ENCODE assay signal across 26 cellular contexts in genomic region chrY:7056886-7057285, GRCh38.
"Had no signal": no experiment of that assay in that cellular context is flagged by ENCODE, and none has a peak within 500 bp of the region (broad histone marks: within the 10 kb centered on the region; RNA-seq: fewer than 3 reads in every experiment).

No MANE protein-coding gene starts in this region.

- H3K4me1 ChIP-seq: esophagus muscularis mucosa, lower lobe of right lung, pancreas, right lobe of liver, suprapubic skin, transverse colon, upper lobe of right lung, uterus had no signal

- H3K36me3 Mint-ChIP-seq: immature natural killer cell, memory B cell, natural killer cell had no signal

- H3K27ac Mint-ChIP-seq: effector memory CD8-positive, alpha-beta T cell; immature natural killer cell; memory B cell; natural killer cell; stimulated activated naive CD8-positive, alpha-beta T cell treated with anti-CD3 and anti-CD28 coated beads, Interleukin-15, amount 100 ng/mL, for 72 hours had no signal

- H3K36me3 ChIP-seq: esophagus muscularis mucosa, lower lobe of right lung, neutrophil, pancreas, right lobe of liver, suprapubic skin, transverse colon, upper lobe of right lung, uterus had no signal

- H3K27me3 ChIP-seq: esophagus muscularis mucosa, neutrophil, pancreas, right lobe of liver, suprapubic skin, transverse colon, upper lobe of right lung, uterus had no signal

- ATAC-seq: effector memory CD8-positive, alpha-beta T cell; left ventricle myocardium superior; lower lobe of right lung; natural killer cell; pancreas; right lobe of liver; stimulated activated naive CD8-positive, alpha-beta T cell treated with anti-CD3 and anti-CD28 coated beads, Interleukin-15, amount 100 ng/mL, for 72 hours; upper lobe of right lung had no signal

- H3K27me3 Mint-ChIP-seq: effector memory CD8-positive, alpha-beta T cell; stimulated activated naive CD8-positive, alpha-beta T cell treated with anti-CD3 and anti-CD28 coated beads, Interleukin-15, amount 100 ng/mL, for 72 hours had no signal

- DNase-seq: cortex of kidney; effector memory CD8-positive, alpha-beta T cell; hypothalamus; immature natural killer cell; islet precursor cell; kidney glomerular epithelial cell; left ventricle myocardium superior; lower lobe of right lung; natural killer cell; pancreas; right lobe of liver; stimulated activated CD4-positive, alpha-beta T cell treated with anti-CD3 and anti-CD28 coated beads, Interleukin-12 subunit alpha, Interleukin-12 subunit beta, amount 100 ng/mL, for 4 hours; stimulated activated CD4-positive, alpha-beta T cell treated with anti-CD3 and anti-CD28 coated beads, Interleukin-1b, Interleukin-23, amount 100 ng/mL, for 48 hours; stimulated activated CD4-positive, alpha-beta T cell treated with anti-CD3 and anti-CD28 coated beads, Interleukin-4, amount 100 ng/mL, for 1 hour; stimulated activated CD8-positive, alpha-beta memory T cell treated with anti-CD3 and anti-CD28 coated beads, Interleukin-4, amount 100 ng/mL, for 48 hours; stimulated activated naive CD4-positive, alpha-beta T cell; stimulated activated naive CD8-positive, alpha-beta T cell treated with anti-CD3 and anti-CD28 coated beads, Interleukin-15, amount 100 ng/mL, for 72 hours; transverse colon; upper lobe of right lung; uterus had no signal

- H3K4me2 ChIP-seq: smooth muscle cell had no signal

- H3K9me3 Mint-ChIP-seq: effector memory CD8-positive, alpha-beta T cell; immature natural killer cell; natural killer cell; neural crest cell had no signal

- H3K4me3 ChIP-seq: esophagus muscularis mucosa, lower lobe of right lung, pancreas, right lobe of liver, smooth muscle cell, suprapubic skin, transverse colon, upper lobe of right lung, uterus had no signal

- H3K27ac ChIP-seq: esophagus muscularis mucosa, lower lobe of right lung, neutrophil, pancreas, right lobe of liver, upper lobe of right lung, uterus had no signal

- H3K4me1 Mint-ChIP-seq: immature natural killer cell; natural killer cell; neural crest cell; stimulated activated naive CD8-positive, alpha-beta T cell treated with anti-CD3 and anti-CD28 coated beads, Interleukin-15, amount 100 ng/mL, for 72 hours had no signal

- H3K9me3 ChIP-seq: esophagus muscularis mucosa, lower lobe of right lung, neutrophil, pancreas, right lobe of liver, suprapubic skin, transverse colon, upper lobe of right lung, uterus had no signal

- H3K4me3 Mint-ChIP-seq: effector memory CD8-positive, alpha-beta T cell; immature natural killer cell; memory B cell; natural killer cell; neural crest cell; stimulated activated naive CD8-positive, alpha-beta T cell treated with anti-CD3 and anti-CD28 coated beads, Interleukin-15, amount 100 ng/mL, for 72 hours had no signal
